1 cellular context compared by ENCODE assay signal in genomic region chr7:29968683-29969457, GRCh38.
TF ChIP-seq lines count a peak whose summit lies in the region.

No MANE protein-coding gene starts in this region.

TF ChIP-seq in SK-N-SH, 30 proteins besides CTCF, POLR2A, EP300 and RAD21 (continued from another document):
- TF ChIP-seq ZBTB33 (IDR thresholded peaks at IDR 0.05; ENCODE audit: borderline replicate concordance, low read depth) (0 out of 2 replicates have a peak, but pooled peaks have one; percentile 10), GATA2 (CRISPR knock-in tag; IDR thresholded peaks at IDR 0.05) (no peak), POLR2AphosphoS5 (IDR thresholded peaks at IDR 0.05; ENCODE audit: low read depth, low read length) (no peak), GABPA (IDR thresholded peaks at IDR 0.05; ENCODE audit: low read depth) (no peak), MEF2A (IDR thresholded peaks at IDR 0.05; ENCODE audit: borderline replicate concordance, low read depth) (no peak), IRF3 (IDR thresholded peaks at IDR 0.05; ENCODE audit: low read depth, low read length) (no peak), FOSL2 (IDR thresholded peaks at IDR 0.05; ENCODE audit: borderline replicate concordance, low read depth) (peak; percentile 40; the same call in 1 of the 2 replicates), ELF1 (IDR thresholded peaks at IDR 0.05) (no peak), MXI1 (IDR thresholded peaks at IDR 0.05; ENCODE audit: low read depth, low read length) (no peak), FOXJ3 (CRISPR knock-in tag; IDR thresholded peaks at IDR 0.05) (no peak), REST (IDR thresholded peaks at IDR 0.05; ENCODE audit: low read depth, low read length) (no peak), NRF1 (IDR thresholded peaks at IDR 0.05; ENCODE audit: low read depth, low read length) (no peak), YY1 (IDR thresholded peaks at IDR 0.05; ENCODE audit: low read depth) (no peak), USF2 (IDR thresholded peaks at IDR 0.05; ENCODE audit: borderline replicate concordance, low read depth, low read length) (no peak), MAX (IDR thresholded peaks at IDR 0.05; ENCODE audit: low read depth) (no peak), NFIC (IDR thresholded peaks at IDR 0.05; ENCODE audit: borderline replicate concordance) (no peak)
